In genomic region chr17:58391302-58391984, GRCh38 we compare ENCODE assay signal across 1 cellular context.
TF ChIP-seq lines count a peak whose summit lies in the region.

No MANE protein-coding gene starts in this region.

TF ChIP-seq in HepG2, 621 proteins besides CTCF, POLR2A, EP300 and RAD21 (continued from another document and continues in another):
- TF ChIP-seq, protein P1, sequence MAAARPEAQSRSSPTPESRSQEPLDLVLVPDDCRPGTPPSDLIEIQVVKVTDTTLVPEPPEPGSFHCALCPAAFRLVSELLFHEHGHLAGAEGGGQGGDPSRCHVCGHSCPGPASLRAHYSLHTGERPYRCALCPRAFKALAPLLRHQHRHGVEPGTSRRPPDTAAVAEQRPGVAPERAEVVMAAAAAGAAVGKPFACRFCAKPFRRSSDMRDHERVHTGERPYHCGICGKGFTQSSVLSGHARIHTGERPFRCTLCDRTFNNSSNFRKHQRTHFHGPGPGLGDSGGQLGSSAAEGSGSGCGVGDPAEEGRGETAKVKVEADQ (CRISPR knock-in tag; IDR thresholded peaks at IDR 0.05; ENCODE audit: borderline replicate concordance) = peak; percentile 97
- TF ChIP-seq TEAD2 (CRISPR knock-in tag; IDR thresholded peaks at IDR 0.05) (peak; percentile 46; the same call in 1 of the 2 replicates), ZNF256 (CRISPR knock-in tag; conservative IDR thresholded peaks at IDR 0.05) (peak; percentile 89), YY1 (IDR thresholded peaks at IDR 0.05; ENCODE audit: insufficient read depth, insufficient replicate concordance, low read depth, low read length) (peak; percentile 68), NCOR1 (IDR thresholded peaks at IDR 0.05; ENCODE audit: borderline replicate concordance, low read length) (peak; percentile 99; the same call in 1 of the 2 replicates), DR1 (CRISPR knock-in tag; IDR thresholded peaks at IDR 0.05) (peak; percentile 92), KLF6 (CRISPR knock-in tag; IDR thresholded peaks at IDR 0.05) (peak; percentile 90), KAT7 (CRISPR knock-in tag; IDR thresholded peaks at IDR 0.05; ENCODE audit: borderline replicate concordance) (no peak; the same call in 1 of the 2 replicates), JARID2 (CRISPR knock-in tag; IDR thresholded peaks at IDR 0.05; ENCODE audit: insufficient replicate concordance) (peak; percentile 96), ZNF44 (CRISPR knock-in tag; IDR thresholded peaks at IDR 0.05) (no peak; the same call in 1 of the 2 replicates), SRSF4 (IDR thresholded peaks at IDR 0.05; ENCODE audit: low read depth, low read length, poor library complexity, severe bottlenecking) (no peak), SAFB2 (CRISPR knock-in tag; IDR thresholded peaks at IDR 0.05; ENCODE audit: borderline replicate concordance, low read depth) (peak; percentile 89; the same call in 1 of the 2 replicates), MXI1 (IDR thresholded peaks at IDR 0.05; ENCODE audit: borderline replicate concordance, low read depth, low read length) (peak; percentile 94), TFAP4 (IDR thresholded peaks at IDR 0.05; ENCODE audit: borderline replicate concordance, low read depth) (peak; percentile 89), ELF4 (CRISPR knock-in tag; IDR thresholded peaks at IDR 0.05; ENCODE audit: borderline replicate concordance) (peak; percentile 89; the same call in 1 of the 2 replicates), BRD4 (CRISPR knock-in tag; IDR thresholded peaks at IDR 0.05) (peak; percentile 96), ZFP36L2 (CRISPR knock-in tag; IDR thresholded peaks at IDR 0.05) (peak; percentile 90; the same call in 1 of the 2 replicates), TGIF2 (CRISPR knock-in tag; IDR thresholded peaks at IDR 0.05) (peak; percentile 96), NAIF1 (CRISPR knock-in tag; IDR thresholded peaks at IDR 0.05; ENCODE audit: borderline replicate concordance) (peak; percentile 67; the same call in 1 of the 2 replicates), ZNF230 (CRISPR knock-in tag; IDR thresholded peaks at IDR 0.05) (peak; percentile 97), MXD1 (CRISPR knock-in tag; IDR thresholded peaks at IDR 0.05) (no peak), RAD51 (IDR thresholded peaks at IDR 0.05; ENCODE audit: borderline replicate concordance) (no peak), NCOA1 (CRISPR knock-in tag; IDR thresholded peaks at IDR 0.05) (peak; percentile 99), NPAS2 (CRISPR knock-in tag; IDR thresholded peaks at IDR 0.05; ENCODE audit: borderline replicate concordance) (no peak), SP4 (CRISPR knock-in tag; IDR thresholded peaks at IDR 0.05) (peak; percentile 39; the same call in 1 of the 2 replicates), ZNF589 (CRISPR knock-in tag; conservative IDR thresholded peaks at IDR 0.05) (peak; percentile 94; the same call in 1 of the 2 replicates), RBM39 (IDR thresholded peaks at IDR 0.05; ENCODE audit: low read depth, low read length, poor library complexity, severe bottlenecking) (no peak), ZNF839 (CRISPR knock-in tag; IDR thresholded peaks at IDR 0.05; ENCODE audit: borderline replicate concordance) (no peak), ZBTB7B (CRISPR knock-in tag; IDR thresholded peaks at IDR 0.05) (peak; percentile 100), ZNF770 (CRISPR knock-in tag; IDR thresholded peaks at IDR 0.05) (peak; percentile 65), ZNF776 (CRISPR knock-in tag; IDR thresholded peaks at IDR 0.05) (no peak), SYNCRIP (IDR thresholded peaks at IDR 0.05; ENCODE audit: insufficient read depth, low read depth, low read length) (no peak)
- TF ChIP-seq, protein P2, sequence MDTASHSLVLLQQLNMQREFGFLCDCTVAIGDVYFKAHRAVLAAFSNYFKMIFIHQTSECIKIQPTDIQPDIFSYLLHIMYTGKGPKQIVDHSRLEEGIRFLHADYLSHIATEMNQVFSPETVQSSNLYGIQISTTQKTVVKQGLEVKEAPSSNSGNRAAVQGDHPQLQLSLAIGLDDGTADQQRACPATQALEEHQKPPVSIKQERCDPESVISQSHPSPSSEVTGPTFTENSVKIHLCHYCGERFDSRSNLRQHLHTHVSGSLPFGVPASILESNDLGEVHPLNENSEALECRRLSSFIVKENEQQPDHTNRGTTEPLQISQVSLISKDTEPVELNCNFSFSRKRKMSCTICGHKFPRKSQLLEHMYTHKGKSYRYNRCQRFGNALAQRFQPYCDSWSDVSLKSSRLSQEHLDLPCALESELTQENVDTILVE (CRISPR knock-in tag; IDR thresholded peaks at IDR 0.05) = peak; percentile 92
- TF ChIP-seq, protein P3, sequence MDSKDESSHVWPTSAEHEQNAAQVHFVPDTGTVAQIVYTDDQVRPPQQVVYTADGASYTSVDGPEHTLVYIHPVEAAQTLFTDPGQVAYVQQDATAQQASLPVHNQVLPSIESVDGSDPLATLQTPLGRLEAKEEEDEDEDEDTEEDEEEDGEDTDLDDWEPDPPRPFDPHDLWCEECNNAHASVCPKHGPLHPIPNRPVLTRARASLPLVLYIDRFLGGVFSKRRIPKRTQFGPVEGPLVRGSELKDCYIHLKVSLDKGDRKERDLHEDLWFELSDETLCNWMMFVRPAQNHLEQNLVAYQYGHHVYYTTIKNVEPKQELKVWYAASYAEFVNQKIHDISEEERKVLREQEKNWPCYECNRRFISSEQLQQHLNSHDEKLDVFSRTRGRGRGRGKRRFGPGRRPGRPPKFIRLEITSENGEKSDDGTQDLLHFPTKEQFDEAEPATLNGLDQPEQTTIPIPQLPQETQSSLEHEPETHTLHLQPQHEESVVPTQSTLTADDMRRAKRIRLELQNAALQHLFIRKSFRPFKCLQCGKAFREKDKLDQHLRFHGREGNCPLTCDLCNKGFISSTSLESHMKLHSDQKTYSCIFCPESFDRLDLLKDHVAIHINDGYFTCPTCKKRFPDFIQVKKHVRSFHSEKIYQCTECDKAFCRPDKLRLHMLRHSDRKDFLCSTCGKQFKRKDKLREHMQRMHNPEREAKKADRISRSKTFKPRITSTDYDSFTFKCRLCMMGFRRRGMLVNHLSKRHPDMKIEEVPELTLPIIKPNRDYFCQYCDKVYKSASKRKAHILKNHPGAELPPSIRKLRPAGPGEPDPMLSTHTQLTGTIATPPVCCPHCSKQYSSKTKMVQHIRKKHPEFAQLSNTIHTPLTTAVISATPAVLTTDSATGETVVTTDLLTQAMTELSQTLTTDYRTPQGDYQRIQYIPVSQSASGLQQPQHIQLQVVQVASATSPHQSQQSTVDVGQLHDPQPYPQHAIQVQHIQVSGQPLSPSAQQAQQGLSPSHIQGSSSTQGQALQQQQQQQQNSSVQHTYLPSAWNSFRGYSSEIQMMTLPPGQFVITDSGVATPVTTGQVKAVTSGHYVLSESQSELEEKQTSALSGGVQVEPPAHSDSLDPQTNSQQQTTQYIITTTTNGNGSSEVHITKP (CRISPR knock-in tag; IDR thresholded peaks at IDR 0.05; ENCODE audit: low read depth) = peak; percentile 94
- TF ChIP-seq, protein P4, sequence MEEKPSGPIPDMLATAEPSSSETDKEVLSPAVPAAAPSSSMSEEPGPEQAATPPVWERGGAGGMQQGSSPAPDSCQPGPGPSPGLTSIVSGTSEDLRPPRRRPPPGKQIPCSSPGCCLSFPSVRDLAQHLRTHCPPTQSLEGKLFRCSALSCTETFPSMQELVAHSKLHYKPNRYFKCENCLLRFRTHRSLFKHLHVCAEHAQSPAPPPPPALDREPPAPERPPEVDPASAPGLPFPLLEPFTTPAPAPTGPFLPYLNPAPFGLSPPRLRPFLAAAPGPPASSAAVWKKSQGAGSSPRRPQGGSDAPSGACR (CRISPR knock-in tag; IDR thresholded peaks at IDR 0.05) = peak; percentile 99
- TF ChIP-seq, protein P5, sequence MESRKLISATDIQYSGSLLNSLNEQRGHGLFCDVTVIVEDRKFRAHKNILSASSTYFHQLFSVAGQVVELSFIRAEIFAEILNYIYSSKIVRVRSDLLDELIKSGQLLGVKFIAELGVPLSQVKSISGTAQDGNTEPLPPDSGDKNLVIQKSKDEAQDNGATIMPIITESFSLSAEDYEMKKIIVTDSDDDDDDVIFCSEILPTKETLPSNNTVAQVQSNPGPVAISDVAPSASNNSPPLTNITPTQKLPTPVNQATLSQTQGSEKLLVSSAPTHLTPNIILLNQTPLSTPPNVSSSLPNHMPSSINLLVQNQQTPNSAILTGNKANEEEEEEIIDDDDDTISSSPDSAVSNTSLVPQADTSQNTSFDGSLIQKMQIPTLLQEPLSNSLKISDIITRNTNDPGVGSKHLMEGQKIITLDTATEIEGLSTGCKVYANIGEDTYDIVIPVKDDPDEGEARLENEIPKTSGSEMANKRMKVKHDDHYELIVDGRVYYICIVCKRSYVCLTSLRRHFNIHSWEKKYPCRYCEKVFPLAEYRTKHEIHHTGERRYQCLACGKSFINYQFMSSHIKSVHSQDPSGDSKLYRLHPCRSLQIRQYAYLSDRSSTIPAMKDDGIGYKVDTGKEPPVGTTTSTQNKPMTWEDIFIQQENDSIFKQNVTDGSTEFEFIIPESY (CRISPR knock-in tag; IDR thresholded peaks at IDR 0.05) = peak; percentile 79; the same call in 1 of the 2 replicates
- TF ChIP-seq, protein P6, sequence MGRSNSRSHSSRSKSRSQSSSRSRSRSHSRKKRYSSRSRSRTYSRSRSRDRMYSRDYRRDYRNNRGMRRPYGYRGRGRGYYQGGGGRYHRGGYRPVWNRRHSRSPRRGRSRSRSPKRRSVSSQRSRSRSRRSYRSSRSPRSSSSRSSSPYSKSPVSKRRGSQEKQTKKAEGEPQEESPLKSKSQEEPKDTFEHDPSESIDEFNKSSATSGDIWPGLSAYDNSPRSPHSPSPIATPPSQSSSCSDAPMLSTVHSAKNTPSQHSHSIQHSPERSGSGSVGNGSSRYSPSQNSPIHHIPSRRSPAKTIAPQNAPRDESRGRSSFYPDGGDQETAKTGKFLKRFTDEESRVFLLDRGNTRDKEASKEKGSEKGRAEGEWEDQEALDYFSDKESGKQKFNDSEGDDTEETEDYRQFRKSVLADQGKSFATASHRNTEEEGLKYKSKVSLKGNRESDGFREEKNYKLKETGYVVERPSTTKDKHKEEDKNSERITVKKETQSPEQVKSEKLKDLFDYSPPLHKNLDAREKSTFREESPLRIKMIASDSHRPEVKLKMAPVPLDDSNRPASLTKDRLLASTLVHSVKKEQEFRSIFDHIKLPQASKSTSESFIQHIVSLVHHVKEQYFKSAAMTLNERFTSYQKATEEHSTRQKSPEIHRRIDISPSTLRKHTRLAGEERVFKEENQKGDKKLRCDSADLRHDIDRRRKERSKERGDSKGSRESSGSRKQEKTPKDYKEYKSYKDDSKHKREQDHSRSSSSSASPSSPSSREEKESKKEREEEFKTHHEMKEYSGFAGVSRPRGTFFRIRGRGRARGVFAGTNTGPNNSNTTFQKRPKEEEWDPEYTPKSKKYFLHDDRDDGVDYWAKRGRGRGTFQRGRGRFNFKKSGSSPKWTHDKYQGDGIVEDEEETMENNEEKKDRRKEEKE (IDR thresholded peaks at IDR 0.05) = no peak
- TF ChIP-seq, protein P7, sequence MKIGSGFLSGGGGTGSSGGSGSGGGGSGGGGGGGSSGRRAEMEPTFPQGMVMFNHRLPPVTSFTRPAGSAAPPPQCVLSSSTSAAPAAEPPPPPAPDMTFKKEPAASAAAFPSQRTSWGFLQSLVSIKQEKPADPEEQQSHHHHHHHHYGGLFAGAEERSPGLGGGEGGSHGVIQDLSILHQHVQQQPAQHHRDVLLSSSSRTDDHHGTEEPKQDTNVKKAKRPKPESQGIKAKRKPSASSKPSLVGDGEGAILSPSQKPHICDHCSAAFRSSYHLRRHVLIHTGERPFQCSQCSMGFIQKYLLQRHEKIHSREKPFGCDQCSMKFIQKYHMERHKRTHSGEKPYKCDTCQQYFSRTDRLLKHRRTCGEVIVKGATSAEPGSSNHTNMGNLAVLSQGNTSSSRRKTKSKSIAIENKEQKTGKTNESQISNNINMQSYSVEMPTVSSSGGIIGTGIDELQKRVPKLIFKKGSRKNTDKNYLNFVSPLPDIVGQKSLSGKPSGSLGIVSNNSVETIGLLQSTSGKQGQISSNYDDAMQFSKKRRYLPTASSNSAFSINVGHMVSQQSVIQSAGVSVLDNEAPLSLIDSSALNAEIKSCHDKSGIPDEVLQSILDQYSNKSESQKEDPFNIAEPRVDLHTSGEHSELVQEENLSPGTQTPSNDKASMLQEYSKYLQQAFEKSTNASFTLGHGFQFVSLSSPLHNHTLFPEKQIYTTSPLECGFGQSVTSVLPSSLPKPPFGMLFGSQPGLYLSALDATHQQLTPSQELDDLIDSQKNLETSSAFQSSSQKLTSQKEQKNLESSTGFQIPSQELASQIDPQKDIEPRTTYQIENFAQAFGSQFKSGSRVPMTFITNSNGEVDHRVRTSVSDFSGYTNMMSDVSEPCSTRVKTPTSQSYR (CRISPR knock-in tag; IDR thresholded peaks at IDR 0.05; ENCODE audit: borderline replicate concordance) = peak; percentile 87
- TF ChIP-seq, protein P8, sequence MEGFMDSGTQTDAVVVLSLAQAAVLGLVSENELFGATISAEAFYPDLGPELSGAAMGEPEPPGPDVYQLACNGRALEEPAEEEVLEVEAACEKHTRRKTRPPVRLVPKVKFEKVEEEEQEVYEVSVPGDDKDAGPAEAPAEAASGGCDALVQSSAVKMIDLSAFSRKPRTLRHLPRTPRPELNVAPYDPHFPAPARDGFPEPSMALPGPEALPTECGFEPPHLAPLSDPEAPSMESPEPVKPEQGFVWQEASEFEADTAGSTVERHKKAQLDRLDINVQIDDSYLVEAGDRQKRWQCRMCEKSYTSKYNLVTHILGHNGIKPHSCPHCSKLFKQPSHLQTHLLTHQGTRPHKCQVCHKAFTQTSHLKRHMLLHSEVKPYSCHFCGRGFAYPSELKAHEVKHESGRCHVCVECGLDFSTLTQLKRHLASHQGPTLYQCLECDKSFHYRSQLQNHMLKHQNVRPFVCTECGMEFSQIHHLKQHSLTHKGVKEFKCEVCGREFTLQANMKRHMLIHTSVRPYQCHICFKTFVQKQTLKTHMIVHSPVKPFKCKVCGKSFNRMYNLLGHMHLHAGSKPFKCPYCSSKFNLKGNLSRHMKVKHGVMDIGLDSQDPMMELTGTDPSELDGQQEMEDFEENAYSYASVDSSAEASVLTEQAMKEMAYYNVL (CRISPR knock-in tag; IDR thresholded peaks at IDR 0.05; ENCODE audit: borderline replicate concordance) = peak; percentile 99
